Comparison of ENCODE assay signal across 10 cellular contexts in the genomic region with DNA sequence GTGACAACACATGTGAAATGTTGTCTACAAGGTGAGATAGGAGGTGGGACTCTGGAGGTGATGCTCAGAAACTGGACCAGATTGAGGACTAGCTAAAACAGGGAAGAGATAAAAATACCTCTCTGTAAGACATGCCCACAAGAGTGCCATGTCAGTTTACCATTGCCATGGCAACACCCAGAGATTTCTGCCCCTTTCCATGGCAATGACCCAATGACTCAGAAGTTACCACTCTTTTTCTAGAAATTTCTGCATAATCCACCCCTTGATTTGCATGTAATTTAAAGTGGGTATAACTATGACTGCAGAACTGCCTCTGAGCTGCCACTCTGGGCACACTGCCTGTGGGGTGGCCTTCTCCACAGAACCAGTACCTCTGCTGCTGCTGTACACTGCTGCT. TPM values are rescaled to one million over a fixed set of nuclear protein-coding genes. Genes with fewer than 3 reads are reported as not detected.
DNase-seq lines count a peak whose midpoint lies in the region; ATAC-seq lines count a peak whose summit lies in the region.
"Had no signal": no experiment of that assay in that cellular context is flagged by ENCODE, and none has a peak within 500 bp of the region (broad histone marks: within the 10 kb centered on the region; RNA-seq: fewer than 3 reads in every experiment).

No MANE protein-coding gene starts in this region.

- no peaks in the 10 kb centered on the region for H3K9me3 Mint-ChIP-seq in activated T-cell treated with anti-CD3 and anti-CD28 coated beads, Interleukin-2, amount 50 U/mL, for 72 hours
- H3K9me3 Mint-ChIP-seq in activated naive CD4-positive, alpha-beta T cell treated with anti-CD3 and anti-CD28 coated beads, Interleukin-2, amount 50 U/mL, for 24 hours, result no peaks in the 10 kb centered on the region
- no peaks in the 10 kb centered on the region for H3K9me3 Mint-ChIP-seq in stimulated activated effector memory CD8-positive, alpha-beta T cell treated with anti-CD3 and anti-CD28 coated beads, Interleukin-12 subunit alpha, Interleukin-12 subunit beta, amount 100 ng/mL, for 72 hours

- ATAC-seq in activated T-cell treated with anti-CD3 and anti-CD28 coated beads, Interleukin-2, amount 50 U/mL, for 72 hours (replicated peaks in 1 of 2), result peak; percentile 82 to 84
- peak; percentile 65 for ATAC-seq in stimulated activated effector memory CD8-positive, alpha-beta T cell treated with anti-CD3 and anti-CD28 coated beads, Interleukin-12 subunit alpha, Interleukin-12 subunit beta, amount 100 ng/mL, for 72 hours
- ATAC-seq in GM21717 (IDR thresholded peaks at IDR 0.05; ENCODE audit: unreplicated experiment), result no peak
- ATAC-seq: WTC11 had no signal

- peaks cover 64% of the 10 kb centered on the region for H3K4me1 Mint-ChIP-seq in activated T-cell treated with anti-CD3 and anti-CD28 coated beads, Interleukin-2, amount 50 U/mL, for 72 hours (ENCODE audit: low read depth)
- peaks cover 67% of the 10 kb centered on the region for H3K4me1 Mint-ChIP-seq in activated naive CD4-positive, alpha-beta T cell treated with anti-CD3 and anti-CD28 coated beads, Interleukin-2, amount 50 U/mL, for 24 hours
- H3K4me1 Mint-ChIP-seq in stimulated activated effector memory CD8-positive, alpha-beta T cell treated with anti-CD3 and anti-CD28 coated beads, Interleukin-12 subunit alpha, Interleukin-12 subunit beta, amount 100 ng/mL, for 72 hours, result peaks cover 28% of the 10 kb centered on the region
- H3K4me1 Mint-ChIP-seq: WTC11 had no signal

- H3K36me3 Mint-ChIP-seq in activated T-cell treated with anti-CD3 and anti-CD28 coated beads, Interleukin-2, amount 50 U/mL, for 72 hours (ENCODE audit: insufficient read depth in 2 of 2), result no peaks in the 10 kb centered on the region
- no peaks in the 10 kb centered on the region for H3K36me3 Mint-ChIP-seq in activated naive CD4-positive, alpha-beta T cell treated with anti-CD3 and anti-CD28 coated beads, Interleukin-2, amount 50 U/mL, for 24 hours
- no peaks in the 10 kb centered on the region for H3K36me3 Mint-ChIP-seq in stimulated activated effector memory CD8-positive, alpha-beta T cell treated with anti-CD3 and anti-CD28 coated beads, Interleukin-12 subunit alpha, Interleukin-12 subunit beta, amount 100 ng/mL, for 72 hours
- H3K36me3 Mint-ChIP-seq: WTC11 had no signal

- H3K4me3 Mint-ChIP-seq in activated T-cell treated with anti-CD3 and anti-CD28 coated beads, Interleukin-2, amount 50 U/mL, for 72 hours, result no peak overlapping the region
- H3K4me3 Mint-ChIP-seq in activated naive CD4-positive, alpha-beta T cell treated with anti-CD3 and anti-CD28 coated beads, Interleukin-2, amount 50 U/mL, for 24 hours, result no peak overlapping the region
- no peak overlapping the region for H3K4me3 Mint-ChIP-seq in stimulated activated effector memory CD8-positive, alpha-beta T cell treated with anti-CD3 and anti-CD28 coated beads, Interleukin-12 subunit alpha, Interleukin-12 subunit beta, amount 100 ng/mL, for 72 hours
- H3K4me3 Mint-ChIP-seq: WTC11 had no signal

- no peak overlapping the region for H3K27ac Mint-ChIP-seq in activated T-cell treated with anti-CD3 and anti-CD28 coated beads, Interleukin-2, amount 50 U/mL, for 72 hours
- H3K27ac Mint-ChIP-seq in activated naive CD4-positive, alpha-beta T cell treated with anti-CD3 and anti-CD28 coated beads, Interleukin-2, amount 50 U/mL, for 24 hours, result peak overlapping the region; percentile 80
- peak overlapping the region; percentile 26 for H3K27ac Mint-ChIP-seq in stimulated activated effector memory CD8-positive, alpha-beta T cell treated with anti-CD3 and anti-CD28 coated beads, Interleukin-12 subunit alpha, Interleukin-12 subunit beta, amount 100 ng/mL, for 72 hours
- H3K27ac Mint-ChIP-seq: WTC11 had no signal

- peak; percentile 41 to 46 for DNase-seq in activated T-cell treated with anti-CD3 and anti-CD28 coated beads, Interleukin-2, amount 50 U/mL, for 72 hours
- DNase-seq in activated T-cell treated with anti-CD3 and anti-CD28 coated beads for 4 hours (no peak), M059J (ENCODE audit: low read depth) (peak; percentile 60), SIG-M5 treated with dmso at 0.1 percent for 504 hours (lab: John Stamatoyannopoulos, UW; ENCODE audit: unreplicated experiment) (no peak), NOMO-1 treated with dmso at 0.1 percent for 144 hours (lab: John Stamatoyannopoulos, UW; ENCODE audit: unreplicated experiment) (no peak)
- DNase-seq in stimulated activated effector memory CD8-positive, alpha-beta T cell treated with anti-CD3 and anti-CD28 coated beads, Interleukin-12 subunit alpha, Interleukin-12 subunit beta, amount 100 ng/mL, for 72 hours (ENCODE audit: low spot score in 2 of 2), result no peak
- DNase-seq: NCI-H2081 treated with DMSO at 0.1 percent for 48 hours had no signal

- no peaks in the 10 kb centered on the region for H3K27me3 Mint-ChIP-seq in activated T-cell treated with anti-CD3 and anti-CD28 coated beads, Interleukin-2, amount 50 U/mL, for 72 hours (ENCODE audit: low read depth)
- H3K27me3 Mint-ChIP-seq in activated naive CD4-positive, alpha-beta T cell treated with anti-CD3 and anti-CD28 coated beads, Interleukin-2, amount 50 U/mL, for 24 hours, result no peaks in the 10 kb centered on the region

RNA-seq across cellular contexts. Expression of a gene that starts 28.1 kb away (rescaled TPM):
- total RNA-seq in activated T-cell treated with anti-CD3 and anti-CD28 coated beads, Interleukin-2, amount 50 U/mL, for 72 hours, result 10 to 100 TPM; 46.7 to 62.2 TPM
- total RNA-seq in M059J (2014; rRNA removed; shearing (Covaris generic)), result 42.3 and 47.3 TPM in 2 replicates

Comparison
In these comparisons a context has a peak if more than half of its experiments do, and no peak if none do; other contexts are left out.
1. DNase-seq: peak in activated T-cell treated with anti-CD3 and anti-CD28 coated beads, Interleukin-2, amount 50 U/mL, for 72 hours (2 of 2) and M059J (single experiment); none in activated T-cell treated with anti-CD3 and anti-CD28 coated beads for 4 hours (single experiment), stimulated activated effector memory CD8-positive, alpha-beta T cell treated with anti-CD3 and anti-CD28 coated beads, Interleukin-12 subunit alpha, Interleukin-12 subunit beta, amount 100 ng/mL, for 72 hours (0 of 2), SIG-M5 treated with dmso at 0.1 percent for 504 hours (single experiment) and NOMO-1 treated with dmso at 0.1 percent for 144 hours (single experiment).